In the genomic region with DNA sequence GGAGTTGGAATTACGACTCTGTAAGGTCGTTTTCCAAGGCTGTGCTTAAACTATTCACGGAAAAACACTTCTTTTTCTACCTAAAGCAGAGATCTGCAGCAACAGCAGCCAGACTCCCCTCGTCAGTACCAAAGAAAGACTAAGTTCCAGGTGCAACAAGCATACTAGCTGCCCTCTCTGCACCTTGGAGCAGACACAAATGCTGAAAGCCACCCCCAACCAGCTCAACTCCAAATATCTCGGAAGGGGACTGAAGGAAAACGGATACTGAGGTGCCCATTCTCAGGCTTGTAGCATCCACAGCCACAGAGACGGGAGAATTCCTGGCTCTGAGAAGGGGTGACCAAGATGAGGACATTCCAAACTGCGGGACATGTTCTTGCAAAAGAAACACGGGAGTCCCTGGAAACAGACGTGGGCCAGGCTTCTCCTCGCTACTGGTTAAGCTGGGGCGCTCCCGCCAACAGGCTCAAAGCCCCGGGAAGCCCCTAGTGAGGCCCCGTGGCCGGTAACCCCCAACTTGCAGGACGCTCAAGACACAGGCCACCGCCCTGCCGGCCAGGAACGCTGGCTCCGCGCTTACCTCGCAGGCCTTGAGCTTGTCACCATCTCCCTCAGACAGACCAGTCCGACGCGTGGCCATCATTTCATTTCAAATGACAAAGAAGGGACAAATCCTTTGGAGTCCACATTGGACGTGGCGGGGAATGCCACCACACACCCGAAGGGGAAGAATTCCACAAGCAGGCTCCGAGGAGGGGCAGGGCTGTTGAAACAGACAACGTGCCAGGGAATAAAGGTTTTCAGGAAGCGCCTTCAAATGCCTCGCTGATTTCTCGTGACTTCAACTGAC, we compare ENCODE assay signal across 7 cellular contexts. TPM values are rescaled to one million over a fixed set of nuclear protein-coding genes. Genes with fewer than 3 reads are reported as not detected.
DNase-seq lines count a peak whose midpoint lies in the region; ATAC-seq, FAIRE-seq and TF ChIP-seq lines count a peak whose summit lies in the region.

No MANE protein-coding gene starts in this region.

- ATAC-seq in HG03097 (IDR thresholded peaks at IDR 0.05; ENCODE audit: low FRiP score, unreplicated experiment) (no peak), HG02970 (IDR thresholded peaks at IDR 0.05; ENCODE audit: low FRiP score, unreplicated experiment) (no peak)

- H3K79me1 ChIP-seq in neuronal stem cell (ENCODE audit: low read depth, low read length): peaks cover 2% of the 10 kb centered on the region

- no peak for TF ChIP-seq POLR2A in GM12892 (IDR thresholded peaks at IDR 0.05; ENCODE audit: low read depth, low read length)

- no CpG with 5 or more reads among the region's 34 CpGs for WGBS in neuronal stem cell (ENCODE audit: extremely low coverage in 2 of 2, insufficient read length in 2 of 2, insufficient replicate concordance in 1 of 2), 2 donors

- H3K4me2 ChIP-seq in neuronal stem cell (ENCODE audit: insufficient read depth, low read length, poor library complexity, severe bottlenecking): peak overlapping the region; percentile 91

- no peaks in the 10 kb centered on the region for H3K27me3 ChIP-seq in neuronal stem cell (ENCODE audit: control insufficient read depth in 3 of 3, insufficient read depth in 3 of 3, low read depth in 1 of 3, low read length in 3 of 3)

- H2BK120ac ChIP-seq in neuronal stem cell (ENCODE audit: low read depth, low read length): no peak overlapping the region

- H3K27ac ChIP-seq in SK-N-MC: no peak overlapping the region
- H3K27ac ChIP-seq in neuronal stem cell (replicated peaks; ENCODE audit: low read length): no peak overlapping the region

- H2BK5ac ChIP-seq in neuronal stem cell (ENCODE audit: low read length): no peak overlapping the region

- peak overlapping the region; percentile 82 for H3K4me3 ChIP-seq in SK-N-MC
- peak overlapping the region; percentile 88 for H3K4me3 ChIP-seq in fibroblast of villous mesenchyme (ENCODE audit: low read depth, low read length)
- H3K4me3 ChIP-seq in neuronal stem cell (ENCODE audit: low read length in 2 of 2): peak overlapping the region; percentile 64 to 90

- no peak overlapping the region for H3K23ac ChIP-seq in neuronal stem cell (ENCODE audit: low read depth, low read length, poor library complexity)

- H4K8ac ChIP-seq in neuronal stem cell (ENCODE audit: low read depth, low read length): no peak overlapping the region

- no peak overlapping the region for H3K4ac ChIP-seq in neuronal stem cell (ENCODE audit: low read length)

- no peak overlapping the region for H3K18ac ChIP-seq in neuronal stem cell (ENCODE audit: low read length)

- peak overlapping the region; percentile 36 for H2AFZ ChIP-seq in neuronal stem cell (ENCODE audit: low read length)

- peak overlapping the region; percentile 15 for H3K9ac ChIP-seq in SK-N-MC (ENCODE audit: insufficient read length)
- H3K9ac ChIP-seq in neuronal stem cell (ENCODE audit: low read depth, low read length, poor library complexity): no peak overlapping the region

- no peak overlapping the region for H2AK5ac ChIP-seq in neuronal stem cell (ENCODE audit: low read depth, low read length)

- H3K4me1 ChIP-seq in neuronal stem cell (ENCODE audit: control insufficient read depth in 2 of 2, insufficient read depth in 1 of 2, low read depth in 1 of 2, low read length in 2 of 2): peaks cover 7 to 27% of the 10 kb centered on the region in 2 donors

- no peak for TF ChIP-seq CTCF in fibroblast of villous mesenchyme (IDR thresholded peaks at IDR 0.05; ENCODE audit: insufficient read depth, low read depth, low read length)

- H2BK12ac ChIP-seq in neuronal stem cell (ENCODE audit: low read length): no peak overlapping the region

- DNase-seq in GM12892 (ENCODE audit: insufficient read length) (peak; percentile 1), SK-N-MC (ENCODE audit: low read depth, low spot score) (no peak), fibroblast of villous mesenchyme (ENCODE audit: low read depth) (peak; percentile 34), neuronal stem cell (ENCODE audit: low spot score) (no peak)
- DNase-seq in stimulated activated CD4-positive, alpha-beta T cell treated with anti-CD3 and anti-CD28 coated beads, Interleukin-2, amount 100 ng/mL, for 48 hours: no peak

- peak; percentile 50 for FAIRE-seq in GM12892 (lab: Jason Lieb, UNC)

- no peaks in the 10 kb centered on the region for H3K9me3 ChIP-seq in SK-N-MC (ENCODE audit: low read depth, low read length)
- H3K9me3 ChIP-seq in neuronal stem cell (replicated peaks in 1 of 2; ENCODE audit: control insufficient read depth in 2 of 2, insufficient read depth in 1 of 2, low read depth in 1 of 2, low read length in 2 of 2): peaks cover 0 to 2% of the 10 kb centered on the region in 2 donors

- no peak overlapping the region for H4K91ac ChIP-seq in neuronal stem cell (ENCODE audit: low read depth, low read length, poor library complexity)

- H3K36me3 ChIP-seq in SK-N-MC (ENCODE audit: insufficient read depth, low read length) (no peaks in the 10 kb centered on the region), neuronal stem cell (replicated peaks in 1 of 2; ENCODE audit: control insufficient read depth in 2 of 2, insufficient read depth in 2 of 2, low read length in 2 of 2) (peaks cover 0 to 54% of the 10 kb centered on the region in 2 donors)

- no peak overlapping the region for H3K14ac ChIP-seq in neuronal stem cell (ENCODE audit: low read length)

- H2BK15ac ChIP-seq in neuronal stem cell (ENCODE audit: low read length): no peak overlapping the region

RNA-seq across cellular contexts. Expression of a gene that starts 2.2 kb away (rescaled TPM):
- 13.6 TPM for polyA plus RNA-seq in GM12892 (2012; ENCODE audit: missing spikeins)
- 117 and 136 TPM in 2 replicates for total RNA-seq in fibroblast of villous mesenchyme
- 26.3 TPM for polyA plus RNA-seq in neuronal stem cell (2013, experiment 1 of 2)
- polyA plus RNA-seq in neuronal stem cell (2013, experiment 2 of 2): 28.0 TPM

Comparison
In these comparisons a context has a peak if more than half of its experiments do, and no peak if none do; other contexts are left out.
1. DNase-seq: peak in GM12892 (single experiment) and fibroblast of villous mesenchyme (single experiment); none in SK-N-MC (single experiment), neuronal stem cell (single experiment) and stimulated activated CD4-positive, alpha-beta T cell treated with anti-CD3 and anti-CD28 coated beads, Interleukin-2, amount 100 ng/mL, for 48 hours (0 of 2).
2. Peak in every context shown above with its lines, with median percentiles within 50 percentile points of each other: H3K4me3 ChIP-seq.